10 cellular contexts compared by ENCODE assay signal in the genomic region with DNA sequence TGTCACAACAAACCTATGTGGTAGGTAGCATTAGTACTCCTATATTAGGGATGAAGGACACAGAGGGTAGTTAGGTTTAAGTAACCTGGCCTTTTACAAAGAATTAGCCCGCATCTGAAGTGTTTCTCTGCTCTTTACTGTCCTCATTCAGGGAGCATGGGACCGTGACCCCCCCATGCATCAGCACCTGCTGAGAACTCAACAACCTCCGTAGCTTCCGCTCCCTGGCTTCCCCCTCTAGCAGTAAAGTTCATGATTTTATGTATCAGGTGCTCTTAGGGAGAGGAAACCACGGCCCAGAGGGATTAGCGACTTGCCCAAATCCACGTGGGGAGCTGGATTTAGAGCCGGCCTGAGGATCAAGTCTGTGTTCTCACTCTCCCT.
DNase-seq lines count a peak whose midpoint lies in the region; ATAC-seq, FAIRE-seq and TF ChIP-seq lines count a peak whose summit lies in the region.
"Had no signal": no experiment of that assay in that cellular context is flagged by ENCODE, and none has a peak within 500 bp of the region (broad histone marks: within the 10 kb centered on the region; RNA-seq: fewer than 3 reads in every experiment).

No MANE protein-coding gene starts in this region.

- CTCF ChIA-PET in HepG2 (lab: Yijun Ruan, JAX; ENCODE audit: low intra/inter-chr PET ratio, low total read pairs) = no interaction called here
- CTCF ChIA-PET in CD4-positive, alpha-beta memory T cell (lab: Charles Lee; ENCODE audit: partially characterized antibody) = interaction anchor here (1.2 kb wide), 1 partner anchor 12 kb away, joined by 4 read pairs; no protein-coding TSS in a partner anchor

- no peak for TF ChIP-seq RAD21 in HepG2 (CRISPR knock-in tag; IDR thresholded peaks at IDR 0.05)

- H3K27me3 ChIP-seq in HepG2 (ENCODE audit: control insufficient read depth in 1 of 2, insufficient read depth in 2 of 2, low read length in 2 of 2) (peaks cover 0 to 23% of the 10 kb centered on the region in 2 experiments; a peak in 3 of 5 replicates), right lobe of liver (peaks cover 0 to 16% of the 10 kb centered on the region in 2 donors), iPS-20b (ENCODE audit: insufficient read depth, low read length) (peaks cover 6% of the 10 kb centered on the region; the same call in 1 of the 2 replicates), SJCRH30 (no peaks in the 10 kb centered on the region)
- H3K27me3 ChIP-seq in CD4-positive, alpha-beta memory T cell (ENCODE audit: insufficient read depth, low read length) = no peaks in the 10 kb centered on the region

- no peak overlapping the region for H3K9ac ChIP-seq in HepG2 (ENCODE audit: insufficient read depth, low read depth, low read length)
- peak overlapping the region; percentile 51; the same call in 1 of the 2 replicates for H3K9ac ChIP-seq in iPS-20b (ENCODE audit: low read depth, low read length)

- H3K9me3 ChIP-seq in HepG2 (ENCODE audit: low read length) (no peaks in the 10 kb centered on the region), right lobe of liver (no peaks in the 10 kb centered on the region), iPS-20b (ENCODE audit: insufficient read depth, low read depth, low read length) (no peaks in the 10 kb centered on the region; the same call in 1 of the 2 replicates), SJCRH30 (replicated peaks) (no peaks in the 10 kb centered on the region)
- H3K9me3 ChIP-seq in CD4-positive, alpha-beta memory T cell (ENCODE audit: control insufficient read depth in 1 of 2, low read length in 2 of 2) = peaks cover 0 to 3% of the 10 kb centered on the region in 2 donors

- no peaks in the 10 kb centered on the region for H3K36me3 ChIP-seq in HepG2 (replicated peaks in 1 of 2; ENCODE audit: control insufficient read depth in 1 of 2, insufficient read depth in 2 of 2, low read length in 2 of 2)
- H3K36me3 ChIP-seq in right lobe of liver = no peaks in the 10 kb centered on the region
- H3K36me3 ChIP-seq in iPS-20b (ENCODE audit: insufficient read depth, low read depth, low read length) = no peaks in the 10 kb centered on the region
- no peaks in the 10 kb centered on the region for H3K36me3 ChIP-seq in CD4-positive, alpha-beta memory T cell (ENCODE audit: insufficient read depth, low read length)
- H3K36me3 ChIP-seq in SJCRH30 = no peaks in the 10 kb centered on the region

- no peak overlapping the region for H3K27ac Mint-ChIP-seq in CD4-positive, alpha-beta memory T cell

- ATAC-seq in HepG2 (no peak), right lobe of liver (no peak), HG03432 (IDR thresholded peaks at IDR 0.05; ENCODE audit: unreplicated experiment) (peak; percentile 49), GM21367 (IDR thresholded peaks at IDR 0.05; ENCODE audit: unreplicated experiment) (no peak), HG02938 (IDR thresholded peaks at IDR 0.05; ENCODE audit: unreplicated experiment) (no peak)

- H3K4me3 Mint-ChIP-seq in CD4-positive, alpha-beta memory T cell = peak overlapping the region in 1 of 8 donors; percentile 8

- peak overlapping the region; percentile 42; the same call in 1 of the 2 replicates for H3K4me2 ChIP-seq in HepG2 (ENCODE audit: low read depth, low read length)

- peak overlapping the region in 1 of 3 experiments; percentile 20; a peak in 1 of 6 replicates for H3K4me3 ChIP-seq in HepG2 (replicated peaks in 1 of 3; ENCODE audit: insufficient read depth in 1 of 3, low read depth in 2 of 3, low read length in 3 of 3)
- H3K4me3 ChIP-seq in right lobe of liver = no peak overlapping the region
- peak overlapping the region; percentile 73 for H3K4me3 ChIP-seq in iPS-20b (ENCODE audit: low read length)
- H3K4me3 ChIP-seq in CD4-positive, alpha-beta memory T cell (ENCODE audit: low read length in 2 of 2) = no peak overlapping the region
- no peak overlapping the region for H3K4me3 ChIP-seq in SJCRH30

- peaks cover 16% of the 10 kb centered on the region for H3K4me1 ChIP-seq in HepG2 (ENCODE audit: insufficient read depth, low read length)
- peaks cover 0 to 5% (median 0%) of the 10 kb centered on the region in 4 donors for H3K4me1 ChIP-seq in right lobe of liver
- peaks cover 8% of the 10 kb centered on the region for H3K4me1 ChIP-seq in iPS-20b (ENCODE audit: insufficient read depth, low read length)
- H3K4me1 ChIP-seq in CD4-positive, alpha-beta memory T cell (ENCODE audit: insufficient read depth, low read length) = no peaks in the 10 kb centered on the region
- H3K4me1 ChIP-seq in SJCRH30 = no peaks in the 10 kb centered on the region

- no peak for FAIRE-seq in HepG2 (lab: Jason Lieb, UNC)
- FAIRE-seq: islet of Langerhans, TTC549 had no signal

- DNase-seq in HepG2 (ENCODE audit: low spot score) (no peak), right lobe of liver (no peak), SJCRH30 (no peak)
- DNase-seq in CD4-positive, alpha-beta memory T cell = no peak

- TF ChIP-seq EP300 in HepG2 (IDR thresholded peaks at IDR 0.05; ENCODE audit: low read depth in 2 of 2, low read length in 2 of 2) = no peak
- TF ChIP-seq EP300 in HepG2 (CRISPR knock-in tag; IDR thresholded peaks at IDR 0.05; ENCODE audit: borderline replicate concordance) = no peak

- H3K27me3 Mint-ChIP-seq in CD4-positive, alpha-beta memory T cell = no peaks in the 10 kb centered on the region

- no peaks in the 10 kb centered on the region for H3K36me3 Mint-ChIP-seq in CD4-positive, alpha-beta memory T cell

- POLR2A ChIA-PET in HepG2 (lab: Yijun Ruan, JAX) = no interaction called here
- POLR2A ChIA-PET in CD4-positive, alpha-beta memory T cell (lab: Charles Lee; ENCODE audit: partially characterized antibody) = interaction anchor here (1.0 kb wide), 1 partner anchor 285 kb away, joined by 5 read pairs; no protein-coding TSS in a partner anchor

- no peaks in the 10 kb centered on the region for H3K79me2 ChIP-seq in HepG2 (ENCODE audit: insufficient read depth, low read length)

- no peak overlapping the region for H2AFZ ChIP-seq in HepG2 (ENCODE audit: low read length)

- no peaks in the 10 kb centered on the region for H4K20me1 ChIP-seq in HepG2 (ENCODE audit: insufficient read depth, low read length)

- no peak overlapping the region for H3K27ac ChIP-seq in HepG2 (ENCODE audit: extremely low read length, insufficient read depth, low read length)
- H3K27ac ChIP-seq in right lobe of liver = no peak overlapping the region
- H3K27ac ChIP-seq in iPS-20b (ENCODE audit: low read length) = no peak overlapping the region
- H3K27ac ChIP-seq in CD4-positive, alpha-beta memory T cell (ENCODE audit: low read depth, low read length) = no peak overlapping the region
- H3K27ac ChIP-seq in SJCRH30 = no peak overlapping the region

- TF ChIP-seq CTCF in HepG2 (CRISPR knock-in tag; IDR thresholded peaks at IDR 0.05) (no peak), right lobe of liver (IDR thresholded peaks at IDR 0.05) (no peak)

- BruUV-seq in HepG2 (replicated peaks; lab: Mats Ljungman, UMichigan) = no TSS peak

- intact Hi-C loops in HepG2 (cut with micrococcal nuclease; ENCODE audit: unreplicated experiment) (loop anchor here (5.0 kb wide), 1 partner anchor 342 kb away; no protein-coding TSS in a partner anchor), right lobe of liver (cut with DNase I) (no loop called here)
- intact Hi-C loops in CD4-positive, alpha-beta memory T cell (cut with micrococcal nuclease) = no loop called here

- 38% methylated on average over 8 of the region's 8 CpGs for WGBS in HepG2 (ENCODE audit: low lambda C conversion rate)
- WGBS in right lobe of liver (ENCODE audit: insufficient coverage, low coverage, low lambda C conversion rate, missing lambda C conversion rate) = 31% methylated on average over 4 of the region's 8 CpGs

- in situ Hi-C loops in HepG2 (cut with HindIII; ENCODE audit: extremely low pct_ligation_motif_present, low pct_unique_long_range_greater_than_20kb) = no loop called here

- peaks cover 2 to 6% (median 5%) of the 10 kb centered on the region in 4 donors for H3K4me1 Mint-ChIP-seq in CD4-positive, alpha-beta memory T cell

- TF ChIP-seq POLR2A in HepG2 (IDR thresholded peaks at IDR 0.05; ENCODE audit: insufficient read depth in 1 of 2, low read depth in 2 of 2, low read length in 2 of 2) (no peak), right lobe of liver (IDR thresholded peaks at IDR 0.05) (no peak)

- peaks cover 0 to 20% (median 11%) of the 10 kb centered on the region in 8 donors for H3K9me3 Mint-ChIP-seq in CD4-positive, alpha-beta memory T cell

TF ChIP-seq in HepG2, 621 proteins besides CTCF, POLR2A, EP300 and RAD21 (continues in another document):
- TF ChIP-seq RARG (CRISPR knock-in tag; IDR thresholded peaks at IDR 0.05; ENCODE audit: low read depth) (no peak), ZNF136 (CRISPR knock-in tag; IDR thresholded peaks at IDR 0.05; ENCODE audit: low read depth) (no peak), SIN3A (IDR thresholded peaks at IDR 0.05; ENCODE audit: borderline replicate concordance, low read depth, low read length) (no peak), ZNF891 (CRISPR knock-in tag; IDR thresholded peaks at IDR 0.05) (no peak), WIZ (CRISPR knock-in tag; IDR thresholded peaks at IDR 0.05) (no peak), ZNF280D (CRISPR knock-in tag; IDR thresholded peaks at IDR 0.05) (no peak)
- TF ChIP-seq, protein P1, sequence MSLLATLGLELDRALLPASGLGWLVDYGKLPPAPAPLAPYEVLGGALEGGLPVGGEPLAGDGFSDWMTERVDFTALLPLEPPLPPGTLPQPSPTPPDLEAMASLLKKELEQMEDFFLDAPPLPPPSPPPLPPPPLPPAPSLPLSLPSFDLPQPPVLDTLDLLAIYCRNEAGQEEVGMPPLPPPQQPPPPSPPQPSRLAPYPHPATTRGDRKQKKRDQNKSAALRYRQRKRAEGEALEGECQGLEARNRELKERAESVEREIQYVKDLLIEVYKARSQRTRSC (CRISPR knock-in tag; IDR thresholded peaks at IDR 0.05; ENCODE audit: low read depth) = no peak
